In the genomic region with DNA sequence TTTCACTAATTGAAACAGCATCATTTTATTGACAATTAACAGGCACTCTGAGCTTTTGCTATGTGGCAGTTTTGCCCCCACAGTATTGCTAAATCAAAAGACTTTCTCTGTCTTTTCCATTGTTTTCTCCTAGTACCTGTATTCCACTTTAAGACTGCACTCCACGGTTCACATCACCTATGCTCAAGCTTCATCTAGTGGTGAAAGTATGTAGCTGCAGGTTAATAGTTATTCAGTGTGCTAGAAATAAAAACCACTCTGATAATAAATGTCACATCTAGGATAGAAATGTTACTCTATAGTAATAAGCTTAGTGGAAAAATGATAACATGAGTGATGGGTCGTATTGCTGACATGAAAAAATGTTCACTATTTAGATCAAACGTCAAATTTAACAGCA, we compare ENCODE assay signal across 2 cellular contexts.
TF ChIP-seq lines count a peak whose summit lies in the region.

No MANE protein-coding gene starts in this region.

TF ChIP-seq in IMR-90, 13 proteins besides CTCF, POLR2A, EP300 and RAD21:
- TF ChIP-seq BHLHE40 (IDR thresholded peaks at IDR 0.05; ENCODE audit: low read depth, low read length), result no peak
- TF ChIP-seq CEBPB (IDR thresholded peaks at IDR 0.05; ENCODE audit: low read depth, low read length), result no peak
- TF ChIP-seq, protein P1, sequence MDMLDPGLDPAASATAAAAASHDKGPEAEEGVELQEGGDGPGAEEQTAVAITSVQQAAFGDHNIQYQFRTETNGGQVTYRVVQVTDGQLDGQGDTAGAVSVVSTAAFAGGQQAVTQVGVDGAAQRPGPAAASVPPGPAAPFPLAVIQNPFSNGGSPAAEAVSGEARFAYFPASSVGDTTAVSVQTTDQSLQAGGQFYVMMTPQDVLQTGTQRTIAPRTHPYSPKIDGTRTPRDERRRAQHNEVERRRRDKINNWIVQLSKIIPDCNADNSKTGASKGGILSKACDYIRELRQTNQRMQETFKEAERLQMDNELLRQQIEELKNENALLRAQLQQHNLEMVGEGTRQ (IDR thresholded peaks at IDR 0.05; ENCODE audit: low read depth, low read length), result no peak
- no peak for TF ChIP-seq CHD1 (IDR thresholded peaks at IDR 0.05; ENCODE audit: low read depth, low read length)
- no peak for TF ChIP-seq MAZ (IDR thresholded peaks at IDR 0.05; ENCODE audit: borderline replicate concordance, low read depth, low read length)
- no peak for TF ChIP-seq RFX5 (IDR thresholded peaks at IDR 0.05; ENCODE audit: low read depth, low read length)
- TF ChIP-seq NFE2L2 (IDR thresholded peaks at IDR 0.05; ENCODE audit: low read depth, low read length), result no peak
- TF ChIP-seq RCOR1 (IDR thresholded peaks at IDR 0.05; ENCODE audit: insufficient replicate concordance, low read length), result no peak
- no peak for TF ChIP-seq MAFK (IDR thresholded peaks at IDR 0.05; ENCODE audit: low read depth, low read length)
- TF ChIP-seq, protein P2, sequence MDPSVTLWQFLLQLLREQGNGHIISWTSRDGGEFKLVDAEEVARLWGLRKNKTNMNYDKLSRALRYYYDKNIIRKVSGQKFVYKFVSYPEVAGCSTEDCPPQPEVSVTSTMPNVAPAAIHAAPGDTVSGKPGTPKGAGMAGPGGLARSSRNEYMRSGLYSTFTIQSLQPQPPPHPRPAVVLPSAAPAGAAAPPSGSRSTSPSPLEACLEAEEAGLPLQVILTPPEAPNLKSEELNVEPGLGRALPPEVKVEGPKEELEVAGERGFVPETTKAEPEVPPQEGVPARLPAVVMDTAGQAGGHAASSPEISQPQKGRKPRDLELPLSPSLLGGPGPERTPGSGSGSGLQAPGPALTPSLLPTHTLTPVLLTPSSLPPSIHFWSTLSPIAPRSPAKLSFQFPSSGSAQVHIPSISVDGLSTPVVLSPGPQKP (IDR thresholded peaks at IDR 0.05; ENCODE audit: borderline replicate concordance, low read depth, low read length), result no peak
- no peak for TF ChIP-seq FOS (IDR thresholded peaks at IDR 0.05; ENCODE audit: low read depth, low read length)
- no peak for TF ChIP-seq MXI1 (IDR thresholded peaks at IDR 0.05; ENCODE audit: borderline replicate concordance, low read depth, low read length)
- no peak for TF ChIP-seq SMC3 (IDR thresholded peaks at IDR 0.05; ENCODE audit: low read depth, low read length)

TF ChIP-seq in K562, 482 proteins besides CTCF, POLR2A, EP300 and RAD21:
- TF ChIP-seq CBX1 (IDR thresholded peaks at IDR 0.05; ENCODE audit: low read depth), result no peak
- TF ChIP-seq ZNF707 (CRISPR knock-in tag; conservative IDR thresholded peaks at IDR 0.05), result no peak
- TF ChIP-seq, protein P3, sequence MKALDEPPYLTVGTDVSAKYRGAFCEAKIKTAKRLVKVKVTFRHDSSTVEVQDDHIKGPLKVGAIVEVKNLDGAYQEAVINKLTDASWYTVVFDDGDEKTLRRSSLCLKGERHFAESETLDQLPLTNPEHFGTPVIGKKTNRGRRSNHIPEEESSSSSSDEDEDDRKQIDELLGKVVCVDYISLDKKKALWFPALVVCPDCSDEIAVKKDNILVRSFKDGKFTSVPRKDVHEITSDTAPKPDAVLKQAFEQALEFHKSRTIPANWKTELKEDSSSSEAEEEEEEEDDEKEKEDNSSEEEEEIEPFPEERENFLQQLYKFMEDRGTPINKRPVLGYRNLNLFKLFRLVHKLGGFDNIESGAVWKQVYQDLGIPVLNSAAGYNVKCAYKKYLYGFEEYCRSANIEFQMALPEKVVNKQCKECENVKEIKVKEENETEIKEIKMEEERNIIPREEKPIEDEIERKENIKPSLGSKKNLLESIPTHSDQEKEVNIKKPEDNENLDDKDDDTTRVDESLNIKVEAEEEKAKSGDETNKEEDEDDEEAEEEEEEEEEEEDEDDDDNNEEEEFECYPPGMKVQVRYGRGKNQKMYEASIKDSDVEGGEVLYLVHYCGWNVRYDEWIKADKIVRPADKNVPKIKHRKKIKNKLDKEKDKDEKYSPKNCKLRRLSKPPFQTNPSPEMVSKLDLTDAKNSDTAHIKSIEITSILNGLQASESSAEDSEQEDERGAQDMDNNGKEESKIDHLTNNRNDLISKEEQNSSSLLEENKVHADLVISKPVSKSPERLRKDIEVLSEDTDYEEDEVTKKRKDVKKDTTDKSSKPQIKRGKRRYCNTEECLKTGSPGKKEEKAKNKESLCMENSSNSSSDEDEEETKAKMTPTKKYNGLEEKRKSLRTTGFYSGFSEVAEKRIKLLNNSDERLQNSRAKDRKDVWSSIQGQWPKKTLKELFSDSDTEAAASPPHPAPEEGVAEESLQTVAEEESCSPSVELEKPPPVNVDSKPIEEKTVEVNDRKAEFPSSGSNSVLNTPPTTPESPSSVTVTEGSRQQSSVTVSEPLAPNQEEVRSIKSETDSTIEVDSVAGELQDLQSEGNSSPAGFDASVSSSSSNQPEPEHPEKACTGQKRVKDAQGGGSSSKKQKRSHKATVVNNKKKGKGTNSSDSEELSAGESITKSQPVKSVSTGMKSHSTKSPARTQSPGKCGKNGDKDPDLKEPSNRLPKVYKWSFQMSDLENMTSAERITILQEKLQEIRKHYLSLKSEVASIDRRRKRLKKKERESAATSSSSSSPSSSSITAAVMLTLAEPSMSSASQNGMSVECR (CRISPR knock-in tag; IDR thresholded peaks at IDR 0.05), result no peak
- no peak for TF ChIP-seq NCOA1 (IDR thresholded peaks at IDR 0.05; ENCODE audit: low read depth)
- TF ChIP-seq XRCC5 (IDR thresholded peaks at IDR 0.05; ENCODE audit: low read depth, low read length), result no peak
- no peak for TF ChIP-seq COPS2 (conservative IDR thresholded peaks at IDR 0.05)
- no peak for TF ChIP-seq ZFX (CRISPR knock-in tag; IDR thresholded peaks at IDR 0.05)
- no peak for TF ChIP-seq ASH1L (IDR thresholded peaks at IDR 0.05; ENCODE audit: borderline replicate concordance, low read depth, partially characterized antibody)
- no peak for TF ChIP-seq KLF10 (CRISPR knock-in tag; IDR thresholded peaks at IDR 0.05)
- no peak for TF ChIP-seq STAT5A (IDR thresholded peaks at IDR 0.05; ENCODE audit: borderline replicate concordance, low read length)
TF ChIP-seq in K562: peak in this region for 0.
